8 cellular contexts compared by ENCODE assay signal in the genomic region with DNA sequence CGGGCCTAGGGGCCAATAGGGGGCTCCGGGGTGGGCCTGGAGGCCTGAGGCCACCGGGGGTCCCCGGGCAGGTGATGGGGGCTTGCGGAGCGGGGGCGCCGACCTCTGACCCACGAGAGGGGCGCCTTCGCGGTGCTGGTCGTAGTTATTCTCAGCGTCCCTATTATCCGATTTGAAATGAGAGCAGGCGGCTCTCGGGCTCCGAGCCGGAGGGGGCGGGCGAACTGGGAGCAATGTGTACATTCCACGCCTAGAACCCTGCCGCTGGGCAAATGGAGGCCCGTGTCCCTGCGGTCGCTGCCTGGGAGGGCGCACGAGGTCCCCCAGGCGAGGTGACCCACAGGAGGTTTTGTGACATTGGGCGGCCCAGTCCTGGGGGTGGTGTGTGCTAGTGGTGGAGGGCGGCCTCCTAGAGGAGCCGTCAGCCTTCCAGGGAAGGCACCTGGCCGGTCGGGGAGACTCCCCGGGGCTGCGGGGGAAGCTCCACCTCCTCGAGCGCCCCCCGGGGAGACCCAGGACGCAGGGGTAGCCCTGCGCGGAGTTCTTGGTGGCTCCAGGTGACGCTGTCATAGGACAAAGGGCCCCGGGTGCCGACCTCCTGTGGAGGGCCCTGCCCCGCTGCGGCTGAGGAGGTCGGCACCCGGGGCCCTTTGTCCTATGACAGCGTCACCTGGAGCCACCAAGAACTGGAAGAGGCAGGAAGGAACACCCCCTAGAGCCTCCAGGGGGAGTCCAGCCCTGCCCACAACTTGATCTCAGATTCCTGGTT.
DNase-seq lines count a peak whose midpoint lies in the region; ATAC-seq, FAIRE-seq and TF ChIP-seq lines count a peak whose summit lies in the region.

No MANE protein-coding gene starts in this region.

- peak overlapping the region; percentile 79 to 98 (median 94) for H3K27ac ChIP-seq in heart left ventricle
- H3K27ac ChIP-seq in prostate gland: peak overlapping the region; percentile 89 to 91

- H3K4me3 ChIP-seq in heart left ventricle (peak overlapping the region; percentile 40 to 88 (median 78)), prostate gland (peak overlapping the region; percentile 55 to 59)

- FAIRE-seq in RCC 7860 (lab: Jason Lieb, UNC): no peak

- TF ChIP-seq POLR2A in heart left ventricle (IDR thresholded peaks at IDR 0.05) (no peak), prostate gland (IDR thresholded peaks at IDR 0.05) (no peak)

- peak; percentile 18 for ATAC-seq in HG03432 (IDR thresholded peaks at IDR 0.05; ENCODE audit: unreplicated experiment)
- ATAC-seq in heart left ventricle: peak in 2 of 4 donors; percentile 5 to 35
- no peak for ATAC-seq in HG03097 (IDR thresholded peaks at IDR 0.05; ENCODE audit: low FRiP score, unreplicated experiment)

- WGBS in heart left ventricle, 4 donors: 0 to 1% (median 0%) methylated on average over 6 to 50 of the region's 50 CpGs
- 4% methylated on average over 5 of the region's 50 CpGs for WGBS in prostate gland

- intact Hi-C loops in heart left ventricle (cut with DNase I): no loop called here
- intact Hi-C loops in prostate gland (cut with DNase I): no loop called here

- no peaks in the 10 kb centered on the region for H3K9me3 ChIP-seq in heart left ventricle
- H3K9me3 ChIP-seq in prostate gland: no peaks in the 10 kb centered on the region

- H3K27me3 ChIP-seq in heart left ventricle (peaks cover 0 to 7% (median 0%) of the 10 kb centered on the region in 9 donors), prostate gland (replicated peaks; ENCODE audit: insufficient read depth) (no peaks in the 10 kb centered on the region)

- H3K36me3 ChIP-seq in heart left ventricle: peaks cover 0 to 2% (median 0%) of the 10 kb centered on the region in 9 donors
- no peaks in the 10 kb centered on the region for H3K36me3 ChIP-seq in prostate gland

- TF ChIP-seq CTCF in GM12873 (IDR thresholded peaks at IDR 0.05; ENCODE audit: insufficient read depth, low read depth, low read length, missing control alignments): peak; percentile 14
- peak in 4 of 12 donors; percentile 5 to 16 (median 12) for TF ChIP-seq CTCF in heart left ventricle (IDR thresholded peaks at IDR 0.05)
- TF ChIP-seq CTCF in prostate gland (IDR thresholded peaks at IDR 0.05): no peak

- H3K4me1 ChIP-seq in heart left ventricle (peaks cover 0 to 19% (median 2%) of the 10 kb centered on the region in 12 donors), prostate gland (replicated peaks) (no peaks in the 10 kb centered on the region)

- DNase-seq in RCC 7860 (ENCODE audit: low spot score) (peak; percentile 47), heart left ventricle (peak; percentile 19 to 67 (median 56)), prostate gland (ENCODE audit: low spot score) (peak; percentile 28), NCI-H128 (lab: John Stamatoyannopoulos, UW; ENCODE audit: unreplicated experiment) (no peak)
- DNase-seq in activated naive CD4-positive, alpha-beta T cell treated with anti-CD3 and anti-CD28 coated beads, Interleukin-2, amount 50 U/mL, for 16 hours: peak; percentile 28
